In the genomic region with DNA sequence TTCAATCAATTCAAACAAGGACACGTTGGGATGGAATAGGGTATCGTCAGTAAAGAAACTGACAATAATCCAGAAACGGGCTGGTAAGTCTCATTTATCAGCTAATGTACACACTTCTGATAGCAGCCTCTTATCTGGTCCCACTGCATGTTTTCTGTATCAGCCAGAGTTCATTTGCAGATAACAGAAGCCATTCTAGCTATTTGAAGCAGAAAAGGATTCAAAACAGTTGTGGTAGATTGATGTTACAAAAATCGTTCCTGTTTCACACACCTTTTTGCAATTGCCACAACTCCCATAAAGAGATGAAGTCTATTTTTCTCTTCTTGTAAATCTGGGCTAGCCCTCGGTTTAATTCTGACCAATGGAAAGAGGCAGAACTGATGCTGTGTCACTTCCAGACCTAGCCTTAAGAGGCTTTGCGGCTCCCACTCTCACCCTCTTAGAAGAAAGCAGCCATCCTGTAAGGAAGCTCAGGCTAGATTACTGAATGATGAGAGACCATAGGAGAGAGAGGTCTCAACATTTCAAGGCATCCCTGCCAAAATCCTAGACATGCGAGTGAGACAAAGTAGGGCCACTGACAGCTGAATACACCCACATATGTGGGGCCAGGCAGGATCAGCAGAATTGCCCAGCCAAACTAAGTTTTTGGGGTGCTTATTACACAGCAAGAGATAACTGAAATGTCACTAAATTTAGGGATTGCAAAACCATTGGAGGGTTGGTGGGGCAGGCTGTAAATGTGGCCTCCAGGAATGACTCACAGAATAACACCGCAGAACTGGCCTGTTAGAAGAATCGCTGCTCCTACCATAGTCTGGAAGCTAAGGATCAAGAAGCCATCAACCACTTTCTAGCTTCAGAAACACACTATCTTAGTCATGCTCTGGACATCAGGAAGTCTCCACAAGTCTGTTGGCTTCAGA, we compare ENCODE assay signal across 9 cellular contexts. TPM values are rescaled to one million over a fixed set of nuclear protein-coding genes. Genes with fewer than 3 reads are reported as not detected.
DNase-seq lines count a peak whose midpoint lies in the region; ATAC-seq and TF ChIP-seq lines count a peak whose summit lies in the region.
"Not testable (repeated sequence)": the region's sequence is repeated elsewhere in the genome, so short reads cannot be mapped to it uniquely, and the experiment has no call there.
"Had no signal": no experiment of that assay in that cellular context is flagged by ENCODE, and none has a peak within 500 bp of the region (broad histone marks: within the 10 kb centered on the region; RNA-seq: fewer than 3 reads in every experiment).

No MANE protein-coding gene starts in this region.

- not testable (repeated sequence) for H3K9me2 ChIP-seq in GM23338 (ENCODE audit: insufficient read depth); PC-9 (ENCODE audit: insufficient read depth); hepatocyte (replicated peaks; ENCODE audit: insufficient read depth)

- not testable (repeated sequence) for H4K91ac ChIP-seq in trophoblast cell (ENCODE audit: low read depth, low read length)

- H3K14ac ChIP-seq in trophoblast cell (ENCODE audit: low read length), result not testable (repeated sequence)

- CTCF ChIA-PET in PC-9 (lab: Charles Lee); WTC11 (lab: Charles Lee): not testable (repeated sequence)

- H3K79me2 ChIP-seq in GM23338 (replicated peaks; ENCODE audit: insufficient read depth); PC-9 (ENCODE audit: low read depth); hepatocyte; trophoblast cell (ENCODE audit: control insufficient read depth, insufficient read depth, low read length, poor library complexity): not testable (repeated sequence)

- not testable (repeated sequence) for H3K4me3 ChIP-seq in GM23338; MG63; PC-9; hepatocyte; trophoblast cell (ENCODE audit: low read depth, low read length)

- not testable (repeated sequence) for H3K23ac ChIP-seq in trophoblast cell (ENCODE audit: low read length)

- H3K79me1 ChIP-seq in trophoblast cell (ENCODE audit: low read length), result not testable (repeated sequence)

- not testable (repeated sequence) for BruUV-seq in PC-9 (replicated peaks; lab: Mats Ljungman, UMichigan)

- not testable (repeated sequence) for H2BK5ac ChIP-seq in trophoblast cell (ENCODE audit: low read depth, low read length, poor library complexity)

- 33% methylated on average over 9 of the region's 9 CpGs for WGBS in hepatocyte (ENCODE audit: low lambda C conversion rate, missing lambda C conversion rate)
- no CpG with 5 or more reads among the region's 9 CpGs for WGBS in trophoblast cell (ENCODE audit: extremely low coverage, insufficient coverage, insufficient read length)

- not testable (repeated sequence) for TF ChIP-seq CTCF in CD14-positive monocyte (IDR thresholded peaks at IDR 0.05); GM23338 (conservative IDR thresholded peaks at IDR 0.05; ENCODE audit: low read depth in 2 of 2); PC-9 (conservative IDR thresholded peaks at IDR 0.05); WTC11 (IDR thresholded peaks at IDR 0.05); hepatocyte (IDR thresholded peaks at IDR 0.05; ENCODE audit: poor library complexity)

- peak overlapping the region in 1 of 2 donors; percentile 44 for H3K4me3 Mint-ChIP-seq in CD14-positive monocyte
- H3K4me3 Mint-ChIP-seq in GM23338, WTC11: not testable (repeated sequence)

- H3K4me2 ChIP-seq in GM23338; trophoblast cell (ENCODE audit: low read length): not testable (repeated sequence)
- H3K4me2 ChIP-seq in PC-9 (peak overlapping the region; percentile 42), hepatocyte (peak overlapping the region; percentile 42)

- H3K36me3 ChIP-seq in GM23338 (ENCODE audit: insufficient read depth); MG63; PC-9 (ENCODE audit: low read depth); hepatocyte (replicated peaks; ENCODE audit: insufficient read depth, low read depth); trophoblast cell (ENCODE audit: control insufficient read depth in 1 of 2, insufficient read depth in 2 of 2, low read length in 2 of 2): not testable (repeated sequence)

- not testable (repeated sequence) for H3K36me3 Mint-ChIP-seq in CD14-positive monocyte; GM23338 (ENCODE audit: low read depth); WTC11

- POLR2A ChIA-PET in PC-9 (lab: Charles Lee; ENCODE audit: unreplicated experiment); WTC11 (lab: Charles Lee): not testable (repeated sequence)

- DNase-seq in CD14-positive monocyte (ENCODE audit: low spot score) (peak; percentile 36), MG63 (peak; percentile 56), PC-9 (peak; percentile 36 to 86), dedifferentiated amniotic fluid mesenchymal stem cell (ENCODE audit: extremely low spot score) (peak; percentile 16), hepatocyte (ENCODE audit: low spot score) (peak; percentile 10), trophoblast cell (peak; percentile 7 to 46)
- not testable (repeated sequence) for DNase-seq in GM23338 (ENCODE audit: low spot score); WTC11 (ENCODE audit: low spot score)

- ATAC-seq in GM23338, result not testable (repeated sequence)
- peak; percentile 51 for ATAC-seq in WTC11

- H3K27me3 ChIP-seq in GM23338 (ENCODE audit: insufficient read depth); MG63; PC-9 (ENCODE audit: insufficient read depth, low read depth); hepatocyte; trophoblast cell (ENCODE audit: insufficient read depth, low read length): not testable (repeated sequence)

- H3K9me3 Mint-ChIP-seq in CD14-positive monocyte, GM23338, WTC11: not testable (repeated sequence)

- not testable (repeated sequence) for H3K9ac ChIP-seq in trophoblast cell (ENCODE audit: low read length)

- H3K18ac ChIP-seq in trophoblast cell (ENCODE audit: low read length), result not testable (repeated sequence)

- H4K12ac ChIP-seq in trophoblast cell (ENCODE audit: low read depth, low read length), result not testable (repeated sequence)

- H2BK120ac ChIP-seq in trophoblast cell (ENCODE audit: insufficient read depth, low read length, poor library complexity), result not testable (repeated sequence)

- H3F3A ChIP-seq in GM23338 (replicated peaks; ENCODE audit: low read depth), result not testable (repeated sequence)
- H3F3A ChIP-seq in PC-9 (ENCODE audit: insufficient read depth, low read depth), result peaks cover 12% of the 10 kb centered on the region

- not testable (repeated sequence) for H3K4ac ChIP-seq in trophoblast cell (ENCODE audit: low read depth, low read length)

- not testable (repeated sequence) for H4K20me1 ChIP-seq in GM23338 (replicated peaks; ENCODE audit: insufficient read depth); PC-9 (ENCODE audit: insufficient read depth); hepatocyte (ENCODE audit: insufficient read depth, poor library complexity, severe bottlenecking)

- H3K27ac ChIP-seq in GM23338 (ENCODE audit: low read depth); trophoblast cell (ENCODE audit: low read depth, low read length): not testable (repeated sequence)
- H3K27ac ChIP-seq in PC-9 (peak overlapping the region; percentile 33), hepatocyte (peak overlapping the region; percentile 40)

- H3K4me1 ChIP-seq in GM23338 (ENCODE audit: insufficient read depth); hepatocyte (ENCODE audit: insufficient read depth); trophoblast cell (ENCODE audit: control insufficient read depth in 1 of 2, insufficient read depth in 2 of 2, low read length in 2 of 2): not testable (repeated sequence)
- peaks cover 32% of the 10 kb centered on the region for H3K4me1 ChIP-seq in PC-9 (replicated peaks; ENCODE audit: insufficient read depth)

- H2AK5ac ChIP-seq in trophoblast cell (ENCODE audit: low read length), result not testable (repeated sequence)

- peaks cover 20% of the 10 kb centered on the region for H3K4me1 Mint-ChIP-seq in CD14-positive monocyte
- not testable (repeated sequence) for H3K4me1 Mint-ChIP-seq in GM23338, WTC11

- not testable (repeated sequence) for H4K8ac ChIP-seq in trophoblast cell (ENCODE audit: low read depth, low read length)

- not testable (repeated sequence) for H2BK12ac ChIP-seq in trophoblast cell (ENCODE audit: low read length)

- peak overlapping the region; percentile 76 to 89 (median 85) for H3K27ac Mint-ChIP-seq in CD14-positive monocyte
- H3K27ac Mint-ChIP-seq in GM23338, result peak overlapping the region; percentile 26; the same call in 1 of the 2 replicates
- H3K27ac Mint-ChIP-seq in WTC11, result peak overlapping the region; percentile 15; the same call in 1 of the 2 replicates

- not testable (repeated sequence) for H2AFZ ChIP-seq in GM23338; PC-9; hepatocyte; trophoblast cell (ENCODE audit: insufficient read depth, low read length, poor library complexity)

- not testable (repeated sequence) for H3K9me3 ChIP-seq in MG63; PC-9 (ENCODE audit: insufficient read depth, low read depth); hepatocyte (ENCODE audit: low read depth); trophoblast cell (ENCODE audit: insufficient read depth, low read depth, low read length)

- not testable (repeated sequence) for H3K27me3 Mint-ChIP-seq in CD14-positive monocyte (ENCODE audit: low read depth in 3 of 3); GM23338 (ENCODE audit: insufficient read depth, low read depth, poor library complexity); WTC11 (ENCODE audit: low read depth)

- intact Hi-C loops in CD14-positive monocyte (cut with micrococcal nuclease); PC-9 (cut with micrococcal nuclease; ENCODE audit: unreplicated experiment): not testable (repeated sequence)

RNA-seq across cellular contexts. Expression of a gene that starts 24.3 kb away (rescaled TPM):
- polyA plus RNA-seq in CD14-positive monocyte (1 to 10 TPM; 3.9 to 6.3 TPM), GM23338 (2016; fragmentation: Nextera tagmentation; extraction: Ambion mirVana) (24.0 and 26.7 TPM in 2 replicates), hepatocyte (1.8 and 4.2 TPM in 2 replicates)
- total RNA-seq in GM23338 (2014; rRNA removed; shearing (Covaris generic)), result 15.3 and 19.1 TPM in 2 replicates
- total RNA-seq in MG63 (2014; rRNA removed; shearing (Covaris generic); ENCODE audit: low replicate concordance), result 1.3 and 5.6 TPM in 2 replicates
- total RNA-seq in PC-9 (2021) (13.2 and 20.0 TPM in 2 replicates), WTC11 (2021) (25.5 to 30.6 TPM (median 27.9 TPM) in 3 replicates), hepatocyte (0.83 and 0.92 TPM in 2 replicates)
- polyA plus RNA-seq in trophoblast cell (2013), result 5.2 and 5.7 TPM in 2 replicates
- total RNA-seq: CD8-positive, alpha-beta T cell had no signal

RNA-seq across cellular contexts. Expression of a gene that starts 25.0 kb away (rescaled TPM):
- polyA plus RNA-seq in CD14-positive monocyte (10 to 100 TPM; 13.6 to 19.3 TPM), GM23338 (2016; fragmentation: Nextera tagmentation; extraction: Ambion mirVana) (41.4 and 48.3 TPM in 2 replicates), hepatocyte (16.3 and 28.1 TPM in 2 replicates)
- 69.2 and 77.8 TPM in 2 replicates for total RNA-seq in GM23338 (2014; rRNA removed; shearing (Covaris generic))
- total RNA-seq in MG63 (2014; rRNA removed; shearing (Covaris generic); ENCODE audit: low replicate concordance), result 12.4 and 25.1 TPM in 2 replicates
- total RNA-seq in PC-9 (2021) (130 and 135 TPM in 2 replicates), WTC11 (2021) (74.2 to 81.2 TPM (median 74.4 TPM) in 3 replicates), hepatocyte (22.4 and 23.7 TPM in 2 replicates)
- polyA plus RNA-seq in trophoblast cell (2013), result 36.0 and 36.6 TPM in 2 replicates

Comparison
In these comparisons a context has a peak if more than half of its experiments do, and no peak if none do; other contexts are left out.
1. H3K27ac Mint-ChIP-seq: peak in every context shown above with its lines; median percentile 85 in CD14-positive monocyte; 26 in GM23338; 15 in WTC11.